20 cellular contexts compared by ENCODE assay signal in genomic region chrX:134933248-134933647, GRCh38. TPM values are rescaled to one million over a fixed set of nuclear protein-coding genes. Genes with fewer than 3 reads are reported as not detected.
A peak's percentile ranks its signal among the peaks of the same experiment; 100 is the strongest.
DNase-seq lines count a peak whose midpoint lies in the region; ATAC-seq, FAIRE-seq and TF ChIP-seq lines count a peak whose summit lies in the region.
"Had no signal": no experiment of that assay in that cellular context is flagged by ENCODE, and none has a peak within 500 bp of the region (broad histone marks: within the 10 kb centered on the region; RNA-seq: fewer than 3 reads in every experiment).

No MANE protein-coding gene starts in this region.

- peaks cover 27% of the 10 kb centered on the region; the same call in 2 of the 3 replicates for H3K4me1 ChIP-seq in A549
- H3K4me1 ChIP-seq in HCT116 (ENCODE audit: control insufficient read depth in 1 of 2, insufficient read depth in 2 of 2, low read length in 2 of 2), result peaks cover 24 to 52% of the 10 kb centered on the region in 2 experiments
- peaks cover 38% of the 10 kb centered on the region for H3K4me1 ChIP-seq in SJSA1 (replicated peaks)
- H3K4me1 ChIP-seq: testis had no signal

- H2AFZ ChIP-seq in HCT116 (ENCODE audit: low read depth, low read length, poor library complexity, severe bottlenecking), result no peak overlapping the region

- H3K4me2 ChIP-seq in A549, result peak overlapping the region; percentile 20; the same call in 1 of the 3 replicates
- peak overlapping the region; percentile 47 for H3K4me2 ChIP-seq in HCT116 (ENCODE audit: low read length)

- H3K9me3 ChIP-seq in A549 (no peaks in the 10 kb centered on the region), HCT116 (ENCODE audit: control insufficient read depth in 1 of 2, insufficient read depth in 1 of 2, low read depth in 1 of 2, low read length in 2 of 2) (no peaks in the 10 kb centered on the region), SJSA1 (replicated peaks) (no peaks in the 10 kb centered on the region), WERI-Rb-1 (ENCODE audit: severe bottlenecking) (no peaks in the 10 kb centered on the region)
- H3K9me3 ChIP-seq: gastroesophageal sphincter, testis had no signal

- no peaks in the 10 kb centered on the region for H3K27me3 ChIP-seq in HCT116 (ENCODE audit: insufficient read depth, low read length)
- no peaks in the 10 kb centered on the region for H3K27me3 ChIP-seq in SJSA1 (replicated peaks)
- peaks cover 7% of the 10 kb centered on the region for H3K27me3 ChIP-seq in WERI-Rb-1 (ENCODE audit: insufficient read depth, low read depth, severe bottlenecking)
- H3K27me3 ChIP-seq: gastroesophageal sphincter, testis had no signal

- 59% methylated on average over 5 of the region's 5 CpGs for WGBS in A549 (ENCODE audit: missing lambda C conversion rate)

- TF ChIP-seq EP300 in A549 (IDR thresholded peaks at IDR 0.05), result no peak

- intact Hi-C loops in HCT116 (cut with micrococcal nuclease), result no loop called here
- intact Hi-C loops in left ventricle myocardium superior (cut with micrococcal nuclease), result no loop called here

- H3K27ac ChIP-seq in A549 (peak overlapping the region in 1 of 2 experiments; percentile 63; a peak in 2 of 6 replicates), HCT116 (ENCODE audit: low read depth, low read length) (peak overlapping the region; percentile 30; the same call in 1 of the 2 replicates), SJSA1 (peak overlapping the region; percentile 64), WERI-Rb-1 (no peak overlapping the region)
- H3K27ac ChIP-seq: testis had no signal

- no peak overlapping the region for H3K9ac ChIP-seq in HCT116 (ENCODE audit: low read length)

- no peaks in the 10 kb centered on the region for H3K9me2 ChIP-seq in HCT116 (ENCODE audit: insufficient read depth)

- TF ChIP-seq CTCF in A549 (IDR thresholded peaks at IDR 0.05) (no peak), HCT116 (IDR thresholded peaks at IDR 0.05 in 2 of 3, conservative IDR thresholded peaks at IDR 0.05 in 1 of 3; ENCODE audit: borderline replicate concordance in 1 of 3, insufficient read depth in 1 of 3, low read depth in 2 of 3, low read length in 2 of 3) (no peak), WERI-Rb-1 (IDR thresholded peaks at IDR 0.05; ENCODE audit: low read depth, low read length) (no peak)

- H3K36me3 ChIP-seq in HCT116 (ENCODE audit: control insufficient read depth in 1 of 2, insufficient read depth in 2 of 2, low read length in 2 of 2), result no peaks in the 10 kb centered on the region
- no peaks in the 10 kb centered on the region for H3K36me3 ChIP-seq in SJSA1
- no peaks in the 10 kb centered on the region for H3K36me3 ChIP-seq in WERI-Rb-1
- H3K36me3 ChIP-seq: gastroesophageal sphincter had no signal

- H3K4me3 ChIP-seq in A549 (no peak overlapping the region), HCT116 (replicated peaks in 1 of 2; ENCODE audit: low read depth in 1 of 2, low read length in 2 of 2) (no peak overlapping the region), SJSA1 (no peak overlapping the region), WERI-Rb-1 (ENCODE audit: low read depth, low read length) (no peak overlapping the region)
- H3K4me3 ChIP-seq: gastroesophageal sphincter, testis had no signal

- POLR2A ChIA-PET in A549 (lab: Yijun Ruan, JAX), result no interaction called here
- POLR2A ChIA-PET in HCT116 (lab: Charles Lee), result no interaction called here

- CTCF ChIA-PET in A549 (lab: Yijun Ruan, JAX), result interaction anchor here (1.4 kb wide), 1 partner anchor 16 kb away, joined by 4 read pairs; no protein-coding TSS in a partner anchor
- CTCF ChIA-PET in HCT116 (lab: Charles Lee), result no interaction called here

- ATAC-seq in A549, result no peak
- ATAC-seq in HCT116, result no peak
- peak; percentile 77 for ATAC-seq in left ventricle myocardium superior
- ATAC-seq: gastroesophageal sphincter; stimulated activated effector memory CD8-positive, alpha-beta T cell treated with anti-CD3 and anti-CD28 coated beads, Interleukin-12 subunit alpha, Interleukin-12 subunit beta, amount 100 ng/mL, for 72 hours had no signal

- H4K20me1 ChIP-seq in HCT116 (ENCODE audit: insufficient read depth), result no peaks in the 10 kb centered on the region

- no TSS peak for BruUV-seq in HCT116 (replicated peaks; lab: Mats Ljungman, UMichigan)

- no peak for FAIRE-seq in A549 (lab: Jason Lieb, UNC)

- H3K79me2 ChIP-seq in HCT116 (ENCODE audit: insufficient read depth, low read length), result no peaks in the 10 kb centered on the region

- no peak for TF ChIP-seq RAD21 in A549 (conservative IDR thresholded peaks at IDR 0.05 in 1 of 2, IDR thresholded peaks at IDR 0.05 in 1 of 2)
- TF ChIP-seq RAD21 in HCT116 (IDR thresholded peaks at IDR 0.05; ENCODE audit: low read depth), result no peak

- RAD21 ChIA-PET in HCT116 (lab: Charles Lee; ENCODE audit: low non-redundant PET in 1 of 2, low total read pairs in 2 of 2, uncharacterized antibody in 2 of 2, unreplicated experiment in 2 of 2), result no interaction called here

- TF ChIP-seq POLR2A in A549 (IDR thresholded peaks at IDR 0.05; ENCODE audit: low read length), result no peak
- TF ChIP-seq POLR2A in HCT116 (IDR thresholded peaks at IDR 0.05; ENCODE audit: borderline replicate concordance, extremely low read depth, insufficient read depth, insufficient read length), result no peak

- no peak for DNase-seq in A549 (ENCODE audit: low read depth in 1 of 2, low spot score in 1 of 2)
- no peak for DNase-seq in HCT116 (ENCODE audit: low read depth, low spot score)
- no peak for DNase-seq in SJSA1 (ENCODE audit: low read depth in 1 of 2, low spot score in 2 of 2)
- no peak for DNase-seq in left ventricle myocardium superior
- no peak for DNase-seq in WERI-Rb-1
- DNase-seq in NCI-H510A treated with DMSO at 0.1 percent for 48 hours (lab: John Stamatoyannopoulos, UW), result no peak
- DNase-seq in SW 1271 (lab: John Stamatoyannopoulos, UW), result no peak
- DNase-seq in anterior cingulate cortex (lab: John Stamatoyannopoulos, UW), result no peak
- DNase-seq: activated CD4-positive, alpha-beta T cell treated with anti-CD3 and anti-CD28 coated beads, Interleukin-2, amount 50 U/mL, for 4 hours; activated gamma-delta T cell; CD4-positive, CD25-positive, alpha-beta regulatory T cell; DMS79; effector CD4-positive, alpha-beta T cell; Karpas-422; NCI-H1105 treated with DMSO at 0.1 percent for 48 hours; nucleus accumbens; retina; testis had no signal

TF ChIP-seq in A549, 52 proteins besides CTCF, POLR2A, EP300 and RAD21:
- TF ChIP-seq HOXA7 (CRISPR knock-in tag; IDR thresholded peaks at IDR 0.05), result no peak
- no peak for TF ChIP-seq CBX2 (IDR thresholded peaks at IDR 0.05; ENCODE audit: borderline replicate concordance, low read depth)
- no peak for TF ChIP-seq ZSCAN20 (CRISPR knock-in tag; IDR thresholded peaks at IDR 0.05)
- no peak for TF ChIP-seq MAFK (IDR thresholded peaks at IDR 0.05; ENCODE audit: partially characterized antibody)
TF ChIP-seq in A549: peak in this region for 0.

TF ChIP-seq in HCT116, 20 proteins besides CTCF, POLR2A, EP300 and RAD21 (continues in another document):
- no peak for TF ChIP-seq SRF (IDR thresholded peaks at IDR 0.05; ENCODE audit: low read depth)
- TF ChIP-seq ZNF274 (IDR thresholded peaks at IDR 0.05; ENCODE audit: low read depth, low read length), result no peak
- TF ChIP-seq ATF3 (IDR thresholded peaks at IDR 0.05), result no peak
- TF ChIP-seq MAX (IDR thresholded peaks at IDR 0.05), result no peak
- TF ChIP-seq EZH2phosphoT487 (IDR thresholded peaks at IDR 0.05; ENCODE audit: borderline replicate concordance), result no peak

RNA-seq across cellular contexts. Expression of gene MOSPD1, which starts 18.2 kb away (rescaled TPM):
- polyA plus RNA-seq in A549 (2011; rRNA removed) (19.9 and 30.6 TPM in 2 replicates), A549 (2017; fragmentation: RNase III; extraction: RNeasy Plus Mini Kit Qiagen cat#74134 plus additional on column Dnase treatment) (15.6 to 17.9 TPM (median 17.8 TPM) in 3 replicates)
- 3.2 and 3.4 TPM in 2 replicates for polyA plus RNA-seq in A549 (2012; cell fraction: cytosol; rRNA removed)
- polyA plus RNA-seq in A549 (2012; cell fraction: nucleus; rRNA removed), result 1.2 and 1.6 TPM in 2 replicates
- polyA minus RNA-seq in A549 (2011; rRNA and poly(A)+ RNA removed), result 7.6 and 8.9 TPM in 2 replicates
- total RNA-seq in HCT116 (2021; ENCODE audit: unreplicated experiment) (61.3 TPM), left ventricle myocardium superior (21.3 TPM)
- polyA plus RNA-seq in HCT116 (2012), result 26.5 and 33.4 TPM in 2 replicates
- total RNA-seq in SJSA1 (2014; rRNA removed; shearing (Covaris generic)), result 17.7 and 47.0 TPM in 2 replicates

RNA-seq across cellular contexts. Expression of gene SMIM10, which starts 57.5 kb away (rescaled TPM):
- not detected in 2 replicates for polyA plus RNA-seq in A549 (2011; rRNA removed)
- polyA plus RNA-seq in A549 (2012; cell fraction: cytosol; rRNA removed), result 0.04 and 0.07 TPM in 2 replicates
- 0.07 TPM in 1 of 2 replicates, not detected in the other for polyA plus RNA-seq in A549 (2012; cell fraction: nucleus; rRNA removed)
- polyA plus RNA-seq in A549 (2017; fragmentation: RNase III; extraction: RNeasy Plus Mini Kit Qiagen cat#74134 plus additional on column Dnase treatment), result 0.14 to 0.26 TPM (median 0.26 TPM) in 3 replicates
- not detected in 2 replicates for polyA minus RNA-seq in A549 (2011; rRNA and poly(A)+ RNA removed)
- not detected for total RNA-seq in HCT116 (2021; ENCODE audit: unreplicated experiment)
- not detected in 2 replicates for polyA plus RNA-seq in HCT116 (2012)
- total RNA-seq in SJSA1 (2014; rRNA removed; shearing (Covaris generic)), result 10.7 and 13.2 TPM in 2 replicates
- 5.3 TPM for total RNA-seq in left ventricle myocardium superior
- total RNA-seq: CD4-positive, CD25-positive, alpha-beta regulatory T cell had no signal
- polyA plus RNA-seq: CD4-positive, CD25-positive, alpha-beta regulatory T cell had no signal
